20 cellular contexts compared by ENCODE assay signal in the genomic region with DNA sequence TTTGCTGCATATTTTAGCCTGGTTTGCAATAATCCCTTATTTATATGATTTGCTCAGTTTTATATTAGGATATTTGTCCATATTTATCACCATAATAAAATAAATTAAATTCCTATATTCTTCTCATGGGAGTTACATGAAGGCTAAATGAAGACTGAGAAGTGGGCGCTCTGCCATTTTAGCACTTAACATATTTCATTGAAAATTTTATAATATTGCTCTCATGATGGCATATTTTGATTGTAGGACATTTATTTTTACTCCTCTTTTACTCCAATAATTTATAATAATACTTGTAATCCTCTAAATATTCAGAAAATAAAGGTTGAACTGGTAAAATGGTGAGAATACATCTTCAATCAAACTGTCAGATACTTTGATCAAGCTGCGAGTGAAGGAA.
A peak's percentile ranks its signal among the peaks of the same experiment; 100 is the strongest.
DNase-seq lines count a peak whose midpoint lies in the region; ATAC-seq, FAIRE-seq and TF ChIP-seq lines count a peak whose summit lies in the region.
"Had no signal": no experiment of that assay in that cellular context is flagged by ENCODE, and none has a peak within 500 bp of the region (broad histone marks: within the 10 kb centered on the region; RNA-seq: fewer than 3 reads in every experiment).

No MANE protein-coding gene starts in this region.

- no peaks in the 10 kb centered on the region for H3K9me1 ChIP-seq in keratinocyte (ENCODE audit: control insufficient read depth, extremely low read depth, insufficient read depth, low read length)

- no peak for TF ChIP-seq EP300 in SK-N-SH (IDR thresholded peaks at IDR 0.05; ENCODE audit: borderline replicate concordance in 1 of 2, low read depth in 1 of 2, low read length in 1 of 2)

- no peak overlapping the region for H2AFZ ChIP-seq in SK-N-SH (ENCODE audit: low read depth)
- peak overlapping the region; percentile 38 for H2AFZ ChIP-seq in keratinocyte (ENCODE audit: control insufficient read depth, low read length)

- H3K9me2 ChIP-seq in SK-N-SH, result 0 out of 2 replicates have a peak, but pooled peaks cover 4% of the 10 kb centered on the region

- CTCF ChIA-PET in SK-N-SH (lab: Yijun Ruan, JAX), result no interaction called here

- H3K27ac ChIP-seq in SK-N-SH (ENCODE audit: low read depth in 2 of 2, low read length in 1 of 2), result peak overlapping the region in 1 of 2 experiments; percentile 72; a peak in 1 of 4 replicates
- H3K27ac ChIP-seq in keratinocyte (ENCODE audit: control insufficient read depth, insufficient read depth, low read length), result no peak overlapping the region
- no peak overlapping the region for H3K27ac ChIP-seq in psoas muscle
- H3K27ac ChIP-seq: 22Rv1; A549; BLaER1 treated with 17β-estradiol and CSF1 and Interleukin-3, amounts not matched to agents 10 nM and 100 nM; C4-2B had no signal

- intact Hi-C loops in psoas muscle (cut with DNase I), result no loop called here

- no peak for FAIRE-seq in keratinocyte (lab: Jason Lieb, UNC)
- FAIRE-seq: D721Med, G401.6, GM12891, GM19239 had no signal

- H3K9me3 ChIP-seq in SK-N-SH, result no peaks in the 10 kb centered on the region
- H3K9me3 ChIP-seq in keratinocyte (ENCODE audit: control insufficient read depth, low read depth, low read length), result no peaks in the 10 kb centered on the region
- no peaks in the 10 kb centered on the region for H3K9me3 ChIP-seq in psoas muscle
- H3K9me3 ChIP-seq: A549; BLaER1 treated with 17β-estradiol and CSF1 and Interleukin-3, amounts not matched to agents 10 nM and 100 nM; Caco-2 had no signal

- H3K9ac ChIP-seq in SK-N-SH, result no peak overlapping the region
- no peak overlapping the region for H3K9ac ChIP-seq in keratinocyte (ENCODE audit: control insufficient read depth, extremely low read depth, insufficient read depth, low read length)
- H3K9ac ChIP-seq: BLaER1 treated with 17β-estradiol and CSF1 and Interleukin-3, amounts not matched to agents 10 nM and 100 nM had no signal

- H3K27me3 ChIP-seq in SK-N-SH (ENCODE audit: insufficient read depth) (no peaks in the 10 kb centered on the region), keratinocyte (ENCODE audit: control insufficient read depth, extremely low read depth, insufficient read depth, low read length) (no peaks in the 10 kb centered on the region), psoas muscle (ENCODE audit: insufficient read depth in 3 of 3, low read length in 2 of 3) (no peaks in the 10 kb centered on the region)
- H3K27me3 ChIP-seq: BLaER1 treated with 17β-estradiol and CSF1 and Interleukin-3, amounts not matched to agents 10 nM and 100 nM had no signal

- dilution Hi-C loops in keratinocyte (cut with MboI; ENCODE audit: extremely low pct_ligation_motif_present, low sequenced_read_pairs), result no loop called here

- no peak overlapping the region for H3K4me3 ChIP-seq in SK-N-SH (ENCODE audit: low read depth in 2 of 2, low read length in 1 of 2)
- H3K4me3 ChIP-seq in keratinocyte (ENCODE audit: control insufficient read depth in 2 of 3, extremely low read depth in 1 of 3, insufficient read depth in 2 of 3, low read depth in 1 of 3, low read length in 3 of 3), result no peak overlapping the region
- H3K4me3 ChIP-seq in psoas muscle, result no peak overlapping the region
- H3K4me3 ChIP-seq: A549; BLaER1 treated with 17β-estradiol and CSF1 and Interleukin-3, amounts not matched to agents 10 nM and 100 nM had no signal

- DNase-seq in SK-N-SH, result no peak
- DNase-seq in keratinocyte (ENCODE audit: low read depth, low spot score), result no peak
- DNase-seq in psoas muscle, result no peak
- DNase-seq in NCI-H82 (lab: John Stamatoyannopoulos, UW), result no peak
- DNase-seq: AML-193; Caco-2; Calu3; CD4-positive, alpha-beta T cell; CD8-positive, alpha-beta T cell; DMS79 treated with DMSO at 0.1 percent for 48 hours; GF-D8 had no signal

- ATAC-seq in SK-N-SH treated with all-trans-retinoic acid at 6 μM for 48 hours (no peak), psoas muscle (no peak)
- ATAC-seq: A549; CD8-positive, alpha-beta T cell had no signal

- H3K4me2 ChIP-seq in SK-N-SH (no peak overlapping the region), keratinocyte (ENCODE audit: control insufficient read depth, extremely low read depth, insufficient read depth, low read depth, low read length) (no peak overlapping the region)
- H3K4me2 ChIP-seq: A549; BLaER1 treated with 17β-estradiol and CSF1 and Interleukin-3, amounts not matched to agents 10 nM and 100 nM had no signal

- H3K79me2 ChIP-seq in SK-N-SH (ENCODE audit: insufficient read depth) (no peaks in the 10 kb centered on the region), keratinocyte (ENCODE audit: control insufficient read depth, insufficient read depth, low read length) (no peaks in the 10 kb centered on the region)

- TF ChIP-seq CTCF in SK-N-SH (IDR thresholded peaks at IDR 0.05) (no peak), keratinocyte (optimal IDR thresholded peaks at IDR 0.05 in 1 of 3, IDR thresholded peaks at IDR 0.05 in 1 of 3, conservative IDR thresholded peaks at IDR 0.05 in 1 of 3; ENCODE audit: extremely low read depth in 1 of 3, insufficient read depth in 2 of 3, low read length in 3 of 3) (no peak), psoas muscle (IDR thresholded peaks at IDR 0.05) (no peak)

- peaks cover 0 to 5% of the 10 kb centered on the region in 2 experiments; a peak in 1 of 4 replicates for H3K4me1 ChIP-seq in SK-N-SH (ENCODE audit: control insufficient read depth in 1 of 2, insufficient read depth in 2 of 2, low read depth in 1 of 2, low read length in 1 of 2)
- no peaks in the 10 kb centered on the region for H3K4me1 ChIP-seq in keratinocyte (ENCODE audit: control insufficient read depth, extremely low read depth, insufficient read depth, low read length)
- no peaks in the 10 kb centered on the region for H3K4me1 ChIP-seq in psoas muscle
- H3K4me1 ChIP-seq: A549, Caco-2 had no signal

- H3K36me3 ChIP-seq in SK-N-SH (replicated peaks in 1 of 2; ENCODE audit: control insufficient read depth in 1 of 2, insufficient read depth in 2 of 2, low read length in 1 of 2), result no peaks in the 10 kb centered on the region
- no peaks in the 10 kb centered on the region for H3K36me3 ChIP-seq in keratinocyte (ENCODE audit: control insufficient read depth in 2 of 2, extremely low read depth in 1 of 2, insufficient read depth in 2 of 2, low read length in 2 of 2)
- no peaks in the 10 kb centered on the region for H3K36me3 ChIP-seq in psoas muscle (ENCODE audit: insufficient read depth in 1 of 2, low read depth in 1 of 2)
- H3K36me3 ChIP-seq: BLaER1 treated with 17β-estradiol and CSF1 and Interleukin-3, amounts not matched to agents 10 nM and 100 nM had no signal

- no peaks in the 10 kb centered on the region for H3F3A ChIP-seq in SK-N-SH (replicated peaks; ENCODE audit: insufficient read depth)

- H4K20me1 ChIP-seq in SK-N-SH (ENCODE audit: insufficient read depth) (no peaks in the 10 kb centered on the region), keratinocyte (ENCODE audit: control insufficient read depth, extremely low read depth, insufficient read depth, low read length) (no peaks in the 10 kb centered on the region)
- H4K20me1 ChIP-seq: BLaER1 treated with 17β-estradiol and CSF1 and Interleukin-3, amounts not matched to agents 10 nM and 100 nM had no signal

- TF ChIP-seq RAD21 in SK-N-SH (IDR thresholded peaks at IDR 0.05; ENCODE audit: low read length), result no peak

- WGBS in SK-N-SH (ENCODE audit: low lambda C conversion rate), result 96% methylated on average over 2 of the region's 2 CpGs
- 90 to 96% (median 93%) methylated on average over 2 of the region's 2 CpGs for WGBS in psoas muscle, 3 donors

- POLR2A ChIA-PET in SK-N-SH (lab: Yijun Ruan, JAX), result no interaction called here

TF ChIP-seq in SK-N-SH treated with all-trans-retinoic acid at 6 μM for 48 hours, 23 proteins besides CTCF, POLR2A, EP300 and RAD21 (continues in another document):
- TF ChIP-seq ISL1 (CRISPR knock-in tag; IDR thresholded peaks at IDR 0.05) (peak; percentile 97), PPARA (CRISPR knock-in tag; IDR thresholded peaks at IDR 0.05; ENCODE audit: borderline replicate concordance) (no peak), ZNF8 (CRISPR knock-in tag; IDR thresholded peaks at IDR 0.05) (no peak), TCF4 (CRISPR knock-in tag; IDR thresholded peaks at IDR 0.05; ENCODE audit: borderline replicate concordance) (no peak)

TF ChIP-seq in SK-N-SH, 30 proteins besides CTCF, POLR2A, EP300 and RAD21 (continues in another document):
- no peak for TF ChIP-seq ELF1 (IDR thresholded peaks at IDR 0.05)
- TF ChIP-seq, protein P1, sequence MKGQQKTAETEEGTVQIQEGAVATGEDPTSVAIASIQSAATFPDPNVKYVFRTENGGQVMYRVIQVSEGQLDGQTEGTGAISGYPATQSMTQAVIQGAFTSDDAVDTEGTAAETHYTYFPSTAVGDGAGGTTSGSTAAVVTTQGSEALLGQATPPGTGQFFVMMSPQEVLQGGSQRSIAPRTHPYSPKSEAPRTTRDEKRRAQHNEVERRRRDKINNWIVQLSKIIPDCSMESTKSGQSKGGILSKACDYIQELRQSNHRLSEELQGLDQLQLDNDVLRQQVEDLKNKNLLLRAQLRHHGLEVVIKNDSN (IDR thresholded peaks at IDR 0.05; ENCODE audit: borderline replicate concordance, low read depth), result no peak
- no peak for TF ChIP-seq RCOR1 (IDR thresholded peaks at IDR 0.05; ENCODE audit: low read length)
- no peak for TF ChIP-seq FOXM1 (IDR thresholded peaks at IDR 0.05; ENCODE audit: low read depth)
- no peak for TF ChIP-seq CHD2 (IDR thresholded peaks at IDR 0.05; ENCODE audit: low read length, partially characterized antibody)
- no peak for TF ChIP-seq FOSL2 (IDR thresholded peaks at IDR 0.05; ENCODE audit: borderline replicate concordance, low read depth)
- no peak for TF ChIP-seq JUND (IDR thresholded peaks at IDR 0.05)
- TF ChIP-seq RFX5 (IDR thresholded peaks at IDR 0.05; ENCODE audit: low read length), result no peak
- TF ChIP-seq MEF2A (IDR thresholded peaks at IDR 0.05; ENCODE audit: borderline replicate concordance, low read depth), result no peak
- TF ChIP-seq MXI1 (IDR thresholded peaks at IDR 0.05; ENCODE audit: low read depth, low read length), result no peak
- TF ChIP-seq, protein P2, sequence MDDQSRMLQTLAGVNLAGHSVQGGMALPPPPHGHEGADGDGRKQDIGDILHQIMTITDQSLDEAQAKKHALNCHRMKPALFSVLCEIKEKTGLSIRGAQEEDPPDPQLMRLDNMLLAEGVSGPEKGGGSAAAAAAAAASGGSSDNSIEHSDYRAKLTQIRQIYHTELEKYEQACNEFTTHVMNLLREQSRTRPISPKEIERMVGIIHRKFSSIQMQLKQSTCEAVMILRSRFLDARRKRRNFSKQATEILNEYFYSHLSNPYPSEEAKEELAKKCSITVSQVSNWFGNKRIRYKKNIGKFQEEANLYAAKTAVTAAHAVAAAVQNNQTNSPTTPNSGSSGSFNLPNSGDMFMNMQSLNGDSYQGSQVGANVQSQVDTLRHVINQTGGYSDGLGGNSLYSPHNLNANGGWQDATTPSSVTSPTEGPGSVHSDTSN (IDR thresholded peaks at IDR 0.05), result no peak
- TF ChIP-seq TEAD4 (IDR thresholded peaks at IDR 0.05; ENCODE audit: borderline replicate concordance, insufficient read depth), result no peak
- no peak for TF ChIP-seq NRF1 (IDR thresholded peaks at IDR 0.05; ENCODE audit: low read depth, low read length)
- TF ChIP-seq YY1 (IDR thresholded peaks at IDR 0.05; ENCODE audit: low read depth), result no peak
- TF ChIP-seq NFIC (IDR thresholded peaks at IDR 0.05; ENCODE audit: borderline replicate concordance), result no peak
- no peak for TF ChIP-seq TCF12 (IDR thresholded peaks at IDR 0.05)
